ENCODE assay signal across 7 cellular contexts in the genomic region with DNA sequence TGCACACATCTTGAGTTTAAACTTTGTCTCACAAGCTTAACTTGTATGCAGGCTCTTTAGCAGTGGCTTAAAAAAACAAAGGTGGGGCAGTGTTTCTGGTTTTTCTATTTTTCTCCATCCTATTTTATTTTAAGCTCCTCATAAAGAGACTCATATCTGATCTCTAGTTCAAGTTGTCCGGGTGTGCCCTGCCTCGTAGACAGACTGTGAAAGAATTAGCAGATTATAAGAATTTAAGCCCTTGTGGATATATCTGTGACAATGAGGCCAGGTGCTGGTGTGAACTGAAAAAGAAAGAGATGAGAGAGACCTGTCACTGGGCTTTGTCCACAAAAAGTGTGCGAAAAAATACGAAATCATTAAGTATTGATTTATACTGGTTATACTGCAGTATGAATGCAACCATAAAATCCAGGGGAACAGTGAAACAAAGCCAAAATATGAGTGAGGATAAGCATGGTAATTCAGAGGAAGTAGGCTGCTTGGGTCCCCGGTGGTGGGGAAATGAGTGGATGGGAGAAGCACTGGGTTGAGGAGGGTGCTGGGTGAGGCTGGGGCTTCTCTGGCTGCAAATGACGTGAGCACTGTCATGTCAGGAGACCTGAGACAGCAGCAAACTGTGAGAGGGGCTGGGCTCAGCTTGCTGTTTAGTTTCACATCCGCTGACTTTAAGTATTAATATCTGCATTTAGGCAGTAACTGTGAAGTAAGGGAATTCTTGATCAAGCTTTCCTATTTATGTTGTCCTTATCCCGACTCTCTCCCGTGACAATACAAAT.
A peak's percentile ranks its signal among the peaks of the same experiment; 100 is the strongest.
DNase-seq lines count a peak whose midpoint lies in the region; ATAC-seq and TF ChIP-seq lines count a peak whose summit lies in the region.

No MANE protein-coding gene starts in this region.

- CTCF ChIA-PET in HEK293T (lab: Yijun Ruan, JAX), result interaction anchor here (0.6 kb wide), 1 partner anchor 587 kb away, joined by 6 read pairs; no protein-coding TSS in a partner anchor

- ATAC-seq in GM19328 (IDR thresholded peaks at IDR 0.05; ENCODE audit: unreplicated experiment) (peak; percentile 79), HG03045 (IDR thresholded peaks at IDR 0.05; ENCODE audit: unreplicated experiment) (peak; percentile 88), left lobe of liver (peak; percentile 67)

- DNase-seq in SKM-1 (lab: John Stamatoyannopoulos, UW; ENCODE audit: unreplicated experiment) (peak; percentile 24), left lobe of liver (ENCODE audit: low spot score) (no peak), NCI-H2171 treated with DMSO at 0.1 percent for 48 hours (lab: John Stamatoyannopoulos, UW) (no peak), HEK293T (ENCODE audit: extremely low spot score) (no peak), retina (no peak)

- POLR2A ChIA-PET in HEK293T (lab: Yijun Ruan, JAX), result no interaction called here

TF ChIP-seq in HEK293T, 16 proteins besides CTCF, POLR2A, EP300 and RAD21:
- TF ChIP-seq HDGF (IDR thresholded peaks at IDR 0.05; ENCODE audit: borderline replicate concordance) (no peak), ARNT (IDR thresholded peaks at IDR 0.05) (no peak), CTBP1 (IDR thresholded peaks at IDR 0.05; ENCODE audit: borderline replicate concordance) (no peak), ZNF384 (IDR thresholded peaks at IDR 0.05) (no peak), SUZ12 (IDR thresholded peaks at IDR 0.05) (no peak), BHLHE40 (IDR thresholded peaks at IDR 0.05; ENCODE audit: borderline replicate concordance) (no peak), NFRKB (IDR thresholded peaks at IDR 0.05) (no peak), FOXK2 (IDR thresholded peaks at IDR 0.05) (no peak), LEF1 (IDR thresholded peaks at IDR 0.05; ENCODE audit: borderline replicate concordance) (no peak), FOXM1 (IDR thresholded peaks at IDR 0.05; ENCODE audit: borderline replicate concordance) (no peak), TARDBP (IDR thresholded peaks at IDR 0.05) (no peak), FOXA1 (IDR thresholded peaks at IDR 0.05) (no peak), ELF4 (IDR thresholded peaks at IDR 0.05) (no peak), L3MBTL2 (conservative IDR thresholded peaks at IDR 0.05) (no peak), SP1 (IDR thresholded peaks at IDR 0.05) (no peak), PKNOX1 (IDR thresholded peaks at IDR 0.05) (no peak)
